In genomic region chr3:152299243-152299976, GRCh38 we compare ENCODE assay signal across 8 cellular contexts. TPM values are rescaled to one million over a fixed set of nuclear protein-coding genes. Genes with fewer than 3 reads are reported as not detected.
DNase-seq lines count a peak whose midpoint lies in the region; ATAC-seq and TF ChIP-seq lines count a peak whose summit lies in the region.

No MANE protein-coding gene starts in this region.

- intact Hi-C loops in activated naive CD4-positive, alpha-beta T cell treated with anti-CD3 and anti-CD28 coated beads for 36 hours (cut with micrococcal nuclease): no loop called here

- H3K27ac Mint-ChIP-seq in activated naive CD4-positive, alpha-beta T cell treated with anti-CD3 and anti-CD28 coated beads for 36 hours: peak overlapping the region; percentile 77

- TF ChIP-seq CTCF in AG04449 (IDR thresholded peaks at IDR 0.05; ENCODE audit: insufficient read depth, low read length, missing control alignments): no peak
- no peak for TF ChIP-seq CTCF in HEK293 (tag by site-specific recombination; IDR thresholded peaks at IDR 0.05)
- TF ChIP-seq CTCF in right atrium auricular region (IDR thresholded peaks at IDR 0.05): no peak

- peaks cover 40% of the 10 kb centered on the region for H3K36me3 Mint-ChIP-seq in activated naive CD4-positive, alpha-beta T cell treated with anti-CD3 and anti-CD28 coated beads for 36 hours (ENCODE audit: low read depth)

- ATAC-seq in GM21825 (IDR thresholded peaks at IDR 0.05; ENCODE audit: unreplicated experiment) (no peak), GM18520 (IDR thresholded peaks at IDR 0.05; ENCODE audit: unreplicated experiment) (no peak)

- no peaks in the 10 kb centered on the region for H3K27me3 Mint-ChIP-seq in activated naive CD4-positive, alpha-beta T cell treated with anti-CD3 and anti-CD28 coated beads for 36 hours (ENCODE audit: low read depth)

- H3K4me3 Mint-ChIP-seq in activated naive CD4-positive, alpha-beta T cell treated with anti-CD3 and anti-CD28 coated beads for 36 hours: peak overlapping the region; percentile 70

- no peak for DNase-seq in AG04449 (ENCODE audit: low read depth, low spot score)
- DNase-seq in activated naive CD4-positive, alpha-beta T cell treated with anti-CD3 and anti-CD28 coated beads for 36 hours: no peak
- DNase-seq in right atrium auricular region (ENCODE audit: low spot score): no peak
- DNase-seq in OCI-M1 (lab: John Stamatoyannopoulos, UW): no peak

- H3K9me3 ChIP-seq in HEK293 (ENCODE audit: control insufficient read depth, insufficient read depth, low read depth, low read length) (no peaks in the 10 kb centered on the region), right atrium auricular region (no peaks in the 10 kb centered on the region)

- no peaks in the 10 kb centered on the region for H3K9me3 Mint-ChIP-seq in activated naive CD4-positive, alpha-beta T cell treated with anti-CD3 and anti-CD28 coated beads for 36 hours

- 0 out of 2 replicates have a peak, but pooled peaks cover 4% of the 10 kb centered on the region for H3K4me1 ChIP-seq in HEK293 (ENCODE audit: control insufficient read depth, insufficient read depth, low read length)
- peaks cover 0 to 90% of the 10 kb centered on the region in 2 donors for H3K4me1 ChIP-seq in right atrium auricular region

- H3K27me3 ChIP-seq in right atrium auricular region: no peaks in the 10 kb centered on the region

- CTCF ChIA-PET in AG04449 (lab: Yijun Ruan, JAX): interaction anchor here (1.9 to 5.8 kb wide), 2 partner anchors 144 to 227 kb away, joined by 4 to 20 read pairs; no protein-coding TSS in a partner anchor
- CTCF ChIA-PET in HEK293 (lab: Yijun Ruan, JAX): no interaction called here
- CTCF ChIA-PET in activated naive CD4-positive, alpha-beta T cell treated with anti-CD3 and anti-CD28 coated beads for 36 hours (lab: Charles Lee): interaction anchor here (1.2 to 1.6 kb wide), 2 partner anchors 65 to 144 kb away, joined by 4 read pairs; no protein-coding TSS in a partner anchor

- H3K36me3 ChIP-seq in HEK293 (ENCODE audit: control insufficient read depth in 2 of 2, insufficient read depth in 1 of 2, low read length in 2 of 2) (no peaks in the 10 kb centered on the region), right atrium auricular region (peaks cover 16% of the 10 kb centered on the region)

- H3K27ac ChIP-seq in HEK293 (ENCODE audit: extremely low read depth, low read depth, low read length) (peak overlapping the region; percentile 32; the same call in 1 of the 2 replicates), right atrium auricular region (peak overlapping the region; percentile 79 to 85), temporal lobe (ENCODE audit: low read depth, low read length) (peak overlapping the region; percentile 84)

- H3K4me3 ChIP-seq in AG04449 (ENCODE audit: low read depth, low read length): peak overlapping the region; percentile 44
- peak overlapping the region; percentile 54 for H3K4me3 ChIP-seq in HEK293 (ENCODE audit: low read depth, low read length)
- H3K4me3 ChIP-seq in right atrium auricular region: peak overlapping the region; percentile 29 to 39

- peaks cover 86% of the 10 kb centered on the region for H3K4me1 Mint-ChIP-seq in activated naive CD4-positive, alpha-beta T cell treated with anti-CD3 and anti-CD28 coated beads for 36 hours (ENCODE audit: low read depth)

- POLR2A ChIA-PET in AG04449 (lab: Yijun Ruan, JAX): interaction anchor here (0.8 to 1.5 kb wide), 2 partner anchors 26 to 67 kb away, joined by 5 read pairs; no protein-coding TSS in a partner anchor
- POLR2A ChIA-PET in HEK293 (lab: Yijun Ruan, JAX): interaction anchor here (1.2 kb wide), 1 partner anchor 31 kb away, joined by 6 read pairs; the partner anchor contains the start of gene MBNL1

TF ChIP-seq in HEK293, 187 proteins besides CTCF, POLR2A, EP300 and RAD21:
- TF ChIP-seq, protein P1, sequence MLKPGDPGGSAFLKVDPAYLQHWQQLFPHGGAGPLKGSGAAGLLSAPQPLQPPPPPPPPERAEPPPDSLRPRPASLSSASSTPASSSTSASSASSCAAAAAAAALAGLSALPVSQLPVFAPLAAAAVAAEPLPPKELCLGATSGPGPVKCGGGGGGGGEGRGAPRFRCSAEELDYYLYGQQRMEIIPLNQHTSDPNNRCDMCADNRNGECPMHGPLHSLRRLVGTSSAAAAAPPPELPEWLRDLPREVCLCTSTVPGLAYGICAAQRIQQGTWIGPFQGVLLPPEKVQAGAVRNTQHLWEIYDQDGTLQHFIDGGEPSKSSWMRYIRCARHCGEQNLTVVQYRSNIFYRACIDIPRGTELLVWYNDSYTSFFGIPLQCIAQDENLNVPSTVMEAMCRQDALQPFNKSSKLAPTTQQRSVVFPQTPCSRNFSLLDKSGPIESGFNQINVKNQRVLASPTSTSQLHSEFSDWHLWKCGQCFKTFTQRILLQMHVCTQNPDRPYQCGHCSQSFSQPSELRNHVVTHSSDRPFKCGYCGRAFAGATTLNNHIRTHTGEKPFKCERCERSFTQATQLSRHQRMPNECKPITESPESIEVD (tag by site-specific recombination; IDR thresholded peaks at IDR 0.05): 0 out of 2 replicates have a peak, but pooled peaks have one; percentile 3
- TF ChIP-seq, protein P2, sequence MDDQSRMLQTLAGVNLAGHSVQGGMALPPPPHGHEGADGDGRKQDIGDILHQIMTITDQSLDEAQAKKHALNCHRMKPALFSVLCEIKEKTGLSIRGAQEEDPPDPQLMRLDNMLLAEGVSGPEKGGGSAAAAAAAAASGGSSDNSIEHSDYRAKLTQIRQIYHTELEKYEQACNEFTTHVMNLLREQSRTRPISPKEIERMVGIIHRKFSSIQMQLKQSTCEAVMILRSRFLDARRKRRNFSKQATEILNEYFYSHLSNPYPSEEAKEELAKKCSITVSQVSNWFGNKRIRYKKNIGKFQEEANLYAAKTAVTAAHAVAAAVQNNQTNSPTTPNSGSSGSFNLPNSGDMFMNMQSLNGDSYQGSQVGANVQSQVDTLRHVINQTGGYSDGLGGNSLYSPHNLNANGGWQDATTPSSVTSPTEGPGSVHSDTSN (CRISPR knock-in tag; IDR thresholded peaks at IDR 0.05): no peak
- TF ChIP-seq ZNF335 (tag by site-specific recombination; conservative IDR thresholded peaks at IDR 0.05) (peak; percentile 94), ELK4 (IDR thresholded peaks at IDR 0.05; ENCODE audit: borderline replicate concordance, low read depth, low read length) (no peak), ZNF530 (tag by site-specific recombination; IDR thresholded peaks at IDR 0.05; ENCODE audit: low read depth) (no peak), OSR2 (tag by site-specific recombination; IDR thresholded peaks at IDR 0.05) (no peak)

RNA-seq across cellular contexts. Expression of gene MBNL1, which starts 30.7 kb away (rescaled TPM):
- total RNA-seq in activated naive CD4-positive, alpha-beta T cell treated with anti-CD3 and anti-CD28 coated beads for 36 hours: 100 to 1,000 TPM; 387 to 391 TPM
- total RNA-seq in right atrium auricular region (100 to 1,000 TPM; 199 to 327 TPM), temporal lobe (32.9 TPM)

Comparison
In these comparisons a context has a peak if more than half of its experiments do, and no peak if none do; other contexts are left out.
1. H3K27ac ChIP-seq: peak in every context shown above with its lines; median percentile 84 in temporal lobe; 82 in right atrium auricular region; 32 in HEK293.